Comparison of ENCODE assay signal across 7 cellular contexts in genomic region chr17:50139950-50140885, GRCh38. TPM values are rescaled to one million over a fixed set of nuclear protein-coding genes. Genes with fewer than 3 reads are reported as not detected.
A peak's percentile ranks its signal among the peaks of the same experiment; 100 is the strongest.
DNase-seq lines count a peak whose midpoint lies in the region; ATAC-seq, FAIRE-seq and TF ChIP-seq lines count a peak whose summit lies in the region.

No MANE protein-coding gene starts in this region.

- H3K9me3 ChIP-seq in SJCRH30 (replicated peaks) = no peaks in the 10 kb centered on the region
- H3K9me3 ChIP-seq in pancreas = no peaks in the 10 kb centered on the region
- H3K9me3 ChIP-seq in upper lobe of left lung = no peaks in the 10 kb centered on the region

- DNase-seq in HK-2 (ENCODE audit: unreplicated experiment) (peak; percentile 75), SJCRH30 (peak; percentile 61 to 70), activated gamma-delta T cell (lab: John Stamatoyannopoulos, UW) (peak; percentile 30), frontal cortex (ENCODE audit: low spot score in 2 of 2) (peak; percentile 75 to 88), pancreas (peak; percentile 59 to 89 (median 78)), upper lobe of left lung (peak; percentile 87 to 88)

- no peak for TF ChIP-seq POLR2A in upper lobe of left lung (IDR thresholded peaks at IDR 0.05)

- H3K27ac ChIP-seq in SJCRH30 (no peak overlapping the region), pancreas (no peak overlapping the region), upper lobe of left lung (peak overlapping the region in 3 of 4 donors; percentile 62 to 79 (median 73))

- peak; percentile 74 to 92 (median 88) for ATAC-seq in pancreas
- peak; percentile 84 to 93 for ATAC-seq in upper lobe of left lung (ENCODE audit: low FRiP score in 2 of 2)

- intact Hi-C loops in pancreas (cut with DNase I) = no loop called here

- TF ChIP-seq CTCF in GM12874 (IDR thresholded peaks at IDR 0.05; ENCODE audit: insufficient read depth, low read depth, low read length) (peak; percentile 96), pancreas (IDR thresholded peaks at IDR 0.05) (peak; percentile 87 to 90 (median 88)), upper lobe of left lung (IDR thresholded peaks at IDR 0.05) (peak; percentile 91 to 96 (median 95))

- FAIRE-seq in frontal cortex (lab: Jason Lieb, UNC) (no peak), pancreas (lab: Jason Lieb, UNC) (no peak)

- H3K36me3 ChIP-seq in SJCRH30 (peaks cover 47% of the 10 kb centered on the region), pancreas (peaks cover 0 to 43% (median 25%) of the 10 kb centered on the region in 3 donors), upper lobe of left lung (peaks cover 25 to 98% (median 89%) of the 10 kb centered on the region in 4 donors)

- H3K27me3 ChIP-seq in SJCRH30 = no peaks in the 10 kb centered on the region
- H3K27me3 ChIP-seq in pancreas = no peaks in the 10 kb centered on the region
- no peaks in the 10 kb centered on the region for H3K27me3 ChIP-seq in upper lobe of left lung

- no peaks in the 10 kb centered on the region for H3K4me1 ChIP-seq in SJCRH30
- no peaks in the 10 kb centered on the region for H3K4me1 ChIP-seq in pancreas
- H3K4me1 ChIP-seq in upper lobe of left lung = peaks cover 36 to 59% (median 43%) of the 10 kb centered on the region in 4 donors

- 46 to 52% methylated on average over 19 of the region's 19 CpGs for WGBS in pancreas, 2 donors
- 21 to 25% methylated on average over 19 of the region's 19 CpGs for WGBS in upper lobe of left lung, 2 donors

- H3K4me3 ChIP-seq in SJCRH30 (no peak overlapping the region), pancreas (no peak overlapping the region), upper lobe of left lung (peak overlapping the region in 1 of 4 donors; percentile 12)

- TF ChIP-seq EP300 in upper lobe of left lung (IDR thresholded peaks at IDR 0.05) = peak in 1 of 4 donors; percentile 43

RNA-seq across cellular contexts. Expression of gene SAMD14, which starts 10.3 kb away (rescaled TPM):
- total RNA-seq in SJCRH30 (2014; rRNA removed; shearing (Covaris generic)) = 2.4 and 3.1 TPM in 2 replicates
- total RNA-seq in frontal cortex (21.2 TPM), pancreas (under 1 TPM; 0.09 to 0.90 (median 0.33) TPM), upper lobe of left lung (10 to 100 TPM in 2 of 6 donors, 1 to 10 TPM in 3, under 1 TPM in 1; 0.49 to 16.8 (median 5.6) TPM)
- polyA plus RNA-seq in pancreas = 1 to 10 TPM in 1 of 2 donors, under 1 TPM in 1; 0.80 to 1.3 TPM

RNA-seq across cellular contexts. Expression of gene PPP1R9B, which starts 10.3 kb away (rescaled TPM):
- 32.1 TPM in 2 replicates for total RNA-seq in SJCRH30 (2014; rRNA removed; shearing (Covaris generic))
- total RNA-seq in frontal cortex (68.9 TPM), pancreas (10 to 100 TPM; 13.5 to 34.6 (median 17.7) TPM), upper lobe of left lung (100 to 1,000 TPM in 1 of 6 donors, 10 to 100 TPM in 5; 37.5 to 121 (median 74.7) TPM)
- polyA plus RNA-seq in pancreas = 10 to 100 TPM; 14.3 to 29.2 TPM

RNA-seq across cellular contexts. Expression of gene SGCA, which starts 25.6 kb away (rescaled TPM):
- 43.2 and 43.4 TPM in 2 replicates for total RNA-seq in SJCRH30 (2014; rRNA removed; shearing (Covaris generic))
- total RNA-seq in frontal cortex = not detected
- total RNA-seq in pancreas = 1 to 10 TPM in 2 of 6 donors, under 1 TPM in 1, not detected in 3; 0.31 to 1.1 (median 1.0) TPM
- polyA plus RNA-seq in pancreas = 1 to 10 TPM; 1.7 to 3.0 TPM
- total RNA-seq in upper lobe of left lung = 10 to 100 TPM in 5 of 6 donors, 1 to 10 TPM in 1; 1.6 to 19.7 (median 14.1) TPM

RNA-seq across cellular contexts. Expression of gene PDK2, which starts 45.1 kb away (rescaled TPM):
- total RNA-seq in SJCRH30 (2014; rRNA removed; shearing (Covaris generic)) = 10.7 and 12.5 TPM in 2 replicates
- total RNA-seq in frontal cortex (11.8 TPM), pancreas (10 to 100 TPM; 15.3 to 50.0 (median 36.2) TPM), upper lobe of left lung (10 to 100 TPM; 15.7 to 80.7 (median 34.9) TPM)
- 10 to 100 TPM; 26.6 to 26.8 TPM for polyA plus RNA-seq in pancreas

Comparison
In these comparisons a context has a peak if more than half of its experiments do, and no peak if none do; other contexts are left out.
1. DNase-seq: peak in every context shown above with its lines; median percentile 88 in upper lobe of left lung; 82 in frontal cortex; 78 in pancreas; 75 in HK-2; 66 in SJCRH30; 30 in activated gamma-delta T cell.
2. H3K27ac ChIP-seq: peak in upper lobe of left lung (3 of 4); none in SJCRH30 (single experiment) and pancreas (0 of 4).
3. Peak in every context shown above with its lines, with median percentiles within 50 percentile points of each other: CTCF ChIP-seq.